ENCODE assay signal across 8 cellular contexts in genomic region chr1:39738622-39739366, GRCh38. TPM values are rescaled to one million over a fixed set of nuclear protein-coding genes. Genes with fewer than 3 reads are reported as not detected.
DNase-seq lines count a peak whose midpoint lies in the region; ATAC-seq, FAIRE-seq and TF ChIP-seq lines count a peak whose summit lies in the region.

PPIE (plus strand) TSS chr1:39738882; CDS start chr1:39738901, 19 bp downstream.

- H3K79me2 ChIP-seq in mammary epithelial cell (ENCODE audit: insufficient read depth, low read length) = peaks cover 27% of the 10 kb centered on the region

- H3K4me1 ChIP-seq in mammary epithelial cell (ENCODE audit: insufficient read depth, low read length) (peaks cover 21% of the 10 kb centered on the region), small intestine (ENCODE audit: control insufficient read depth in 2 of 2, insufficient read depth in 1 of 2, low read depth in 1 of 2, low read length in 1 of 2) (peaks cover 0 to 6% of the 10 kb centered on the region in 2 donors)

- H4K20me1 ChIP-seq in mammary epithelial cell (ENCODE audit: insufficient read depth, low read length) = no peaks in the 10 kb centered on the region

- H3K9ac ChIP-seq in mammary epithelial cell (ENCODE audit: insufficient read depth, low read length) = peak within 1 kb of the TSS; percentile 86

- TSS peak; percentile 30 for BruUV-seq in mammary epithelial cell (replicated peaks; lab: Mats Ljungman, UMichigan)

- H3K4me3 ChIP-seq in WI38 (ENCODE audit: low read depth, low read length) (peak within 1 kb of the TSS; percentile 94), mammary epithelial cell (replicated peaks in 1 of 3; ENCODE audit: insufficient read depth in 1 of 3, low read depth in 2 of 3, low read length in 3 of 3) (peak within 1 kb of the TSS; percentile 90 to 98 (median 95)), small intestine (ENCODE audit: low read depth in 1 of 2, low read length in 2 of 2) (peak within 1 kb of the TSS; percentile 76 to 81)

- H3K36me3 ChIP-seq in mammary epithelial cell (ENCODE audit: insufficient read depth, low read length) = peaks cover 13% of the 10 kb centered on the region
- peaks cover 7 to 16% of the 10 kb centered on the region in 2 donors for H3K36me3 ChIP-seq in small intestine (ENCODE audit: control insufficient read depth in 2 of 2, insufficient read depth in 2 of 2, low read length in 2 of 2)

- peak within 1 kb of the TSS; percentile 99 for H2AFZ ChIP-seq in mammary epithelial cell (ENCODE audit: low read depth, low read length)

- TF ChIP-seq CTCF in WI38 (IDR thresholded peaks at IDR 0.05; ENCODE audit: low read depth, low read length) = no peak
- TF ChIP-seq CTCF in mammary epithelial cell (conservative IDR thresholded peaks at IDR 0.05 in 1 of 2, IDR thresholded peaks at IDR 0.05 in 1 of 2; ENCODE audit: extremely low read depth in 1 of 2, insufficient read depth in 1 of 2, low read depth in 1 of 2, low read length in 2 of 2) = no peak

- CTCF ChIA-PET in mammary epithelial cell (lab: Charles Lee; ENCODE audit: low non-redundant PET) = no interaction called here

- H3K27ac ChIP-seq in mammary epithelial cell (ENCODE audit: insufficient read depth, low read depth, low read length) (peak within 1 kb of the TSS; percentile 57), small intestine (ENCODE audit: low read depth in 1 of 2, low read length in 1 of 2) (peak within 1 kb of the TSS; percentile 79 to 91)

- FAIRE-seq in GM18507 (lab: Jason Lieb, UNC) (peak; percentile 99), small intestine (lab: Jason Lieb, UNC) (no peak)

- H3K9me3 ChIP-seq in mammary epithelial cell (replicated peaks; ENCODE audit: insufficient read depth, low read length) (no peaks in the 10 kb centered on the region), small intestine (ENCODE audit: control insufficient read depth, low read depth) (no peaks in the 10 kb centered on the region)

- ATAC-seq in HG03103 (IDR thresholded peaks at IDR 0.05; ENCODE audit: low read depth, unreplicated experiment) = peak; percentile 82

- H3K27me3 ChIP-seq in mammary epithelial cell (ENCODE audit: insufficient read depth, low read length) (no peaks in the 10 kb centered on the region), small intestine (ENCODE audit: control insufficient read depth in 2 of 2, insufficient read depth in 2 of 2, low read length in 2 of 2) (peaks cover 0 to under 1% of the 10 kb centered on the region in 2 donors)

- WGBS in mammary epithelial cell (ENCODE audit: low coverage, missing lambda C conversion rate) = 3% methylated on average over 23 of the region's 52 CpGs
- WGBS in small intestine, 3 donors = 1% methylated on average over 51 to 52 of the region's 52 CpGs

- dilution Hi-C loops in mammary epithelial cell (cut with HindIII; ENCODE audit: low sequenced_read_pairs) = loop anchor here (5.0 to 10.0 kb wide), 3 partner anchors 66 to 424 kb away; partner anchors contain the start of gene NT5C1A

- intact Hi-C loops in mammary epithelial cell (cut with micrococcal nuclease) = loop anchor here (10.0 kb wide), 1 partner anchor 56 kb away; no protein-coding TSS in a partner anchor

- in situ Hi-C loops in mammary epithelial cell (cut with MboI; ENCODE audit: low sequenced_read_pairs in 2 of 2) = no loop called here

- DNase-seq in GM18507 (ENCODE audit: extremely low spot score, insufficient read length, low read depth) (peak; percentile 86), NCI-H226 (peak; percentile 85), mammary epithelial cell (peak; percentile 80), iPS-NIHi11 (ENCODE audit: low spot score) (peak; percentile 96), small intestine (peak; percentile 95), NCI-H1694 (lab: John Stamatoyannopoulos, UW) (no peak)

- H3K4me2 ChIP-seq in mammary epithelial cell (ENCODE audit: insufficient read depth, low read depth, low read length) = peak within 1 kb of the TSS; percentile 82

RNA-seq across cellular contexts. Expression of gene PPIE, which starts in this region (rescaled TPM):
- 10 to 100 TPM; 25.0 to 50.4 TPM for total RNA-seq in mammary epithelial cell
- polyA plus RNA-seq in mammary epithelial cell (76.7 TPM), small intestine (10 to 100 TPM; 39.7 to 60.4 (median 50.9) TPM)
- polyA minus RNA-seq in mammary epithelial cell = 4.9 TPM
